In genomic region chr11:45811571-45812290, GRCh38 we compare ENCODE assay signal across 27 cellular contexts.
"Had no signal": no experiment of that assay in that cellular context is flagged by ENCODE, and none has a peak within 500 bp of the region (broad histone marks: within the 10 kb centered on the region; RNA-seq: fewer than 3 reads in every experiment).

No MANE protein-coding gene starts in this region.

- H3K27ac Mint-ChIP-seq: nephron, neural progenitor cell had no signal

- DNase-seq: dermis blood vessel endothelial cell; effector memory CD4-positive, alpha-beta T cell; erythroblast; gastrocnemius medialis; head of caudate nucleus; left cardiac atrium; left lung; mesenchymal stem cell; midbrain; naive thymus-derived CD4-positive, alpha-beta T cell; right lobe of liver; stimulated activated CD4-positive, alpha-beta T cell treated with anti-CD3 and anti-CD28 coated beads, Interleukin-12 subunit alpha, Interleukin-12 subunit beta, amount 100 ng/mL, for 4 hours; stimulated activated CD4-positive, alpha-beta T cell treated with anti-CD3 and anti-CD28 coated beads, Interleukin-1b, Interleukin-23, amount 100 ng/mL, for 48 hours; stimulated activated CD4-positive, alpha-beta T cell treated with anti-CD3 and anti-CD28 coated beads, Interleukin-4, amount 100 ng/mL, for 1 hour; stimulated activated CD8-positive, alpha-beta memory T cell treated with anti-CD3 and anti-CD28 coated beads, Interleukin-4, amount 100 ng/mL, for 48 hours; stimulated activated naive CD4-positive, alpha-beta T cell treated with Interleukin-2 at 50 U/mL for 16 hours; transverse colon; upper lobe of right lung had no signal

- H3K27me3 ChIP-seq: gastrocnemius medialis, hepatocyte, left lung, neural progenitor cell, right lobe of liver, suprapubic skin, transverse colon, upper lobe of right lung, uterus had no signal

- H3K4me3 ChIP-seq: coronary artery, gastrocnemius medialis, hepatocyte, left lung, neural progenitor cell, right lobe of liver, smooth muscle cell, suprapubic skin, transverse colon, upper lobe of right lung, uterus had no signal

- H3K27me3 Mint-ChIP-seq: naive thymus-derived CD4-positive, alpha-beta T cell; progenitor cell of endocrine pancreas had no signal

- H3K27ac ChIP-seq: coronary artery, gastrocnemius medialis, hepatocyte, left lung, neural progenitor cell, parathyroid adenoma, right lobe of liver, suprapubic skin, transverse colon, upper lobe of right lung, uterus had no signal

- H3K36me3 ChIP-seq: neural progenitor cell, uterus had no signal

- ATAC-seq: gastrocnemius medialis; left cardiac atrium; left lung; naive thymus-derived CD4-positive, alpha-beta T cell; upper lobe of right lung had no signal

- H3K4me3 Mint-ChIP-seq: naive thymus-derived CD4-positive, alpha-beta T cell; nephron; neural progenitor cell had no signal

- H3K9me3 Mint-ChIP-seq: naive thymus-derived CD4-positive, alpha-beta T cell; nephron; neural progenitor cell had no signal

- H3K9me3 ChIP-seq: gastrocnemius medialis, left lung, right lobe of liver, suprapubic skin, transverse colon, upper lobe of right lung, uterus had no signal
